Comparison of ENCODE assay signal across 18 cellular contexts in the genomic region with DNA sequence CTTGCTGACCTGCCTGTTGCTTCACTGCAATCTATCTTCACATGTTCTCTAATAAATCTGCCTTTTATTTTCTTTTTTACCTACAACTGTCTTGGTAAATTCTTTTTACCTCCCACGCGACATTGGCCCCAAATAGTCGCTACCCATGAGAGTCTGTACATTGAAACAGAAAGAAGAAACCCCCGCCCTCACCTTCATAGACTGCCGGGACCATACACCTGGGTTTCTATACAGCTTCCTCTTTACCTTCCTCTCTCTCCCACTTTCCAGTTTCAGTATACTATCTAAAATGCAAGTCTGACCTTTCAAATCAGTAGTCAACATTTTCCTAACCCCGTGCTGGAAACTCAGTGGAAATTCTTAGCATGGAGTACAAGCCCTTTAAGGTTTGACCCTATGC. TPM values are rescaled to one million over a fixed set of nuclear protein-coding genes. Genes with fewer than 3 reads are reported as not detected.
DNase-seq lines count a peak whose midpoint lies in the region; ATAC-seq, FAIRE-seq and TF ChIP-seq lines count a peak whose summit lies in the region.
"Had no signal": no experiment of that assay in that cellular context is flagged by ENCODE, and none has a peak within 500 bp of the region (broad histone marks: within the 10 kb centered on the region; RNA-seq: fewer than 3 reads in every experiment).

No MANE protein-coding gene starts in this region.

- no peak overlapping the region for H3K9ac ChIP-seq in GM12878 (ENCODE audit: control insufficient read depth, insufficient read depth, low read length)

- no peak for TF ChIP-seq CTCF in GM12878 (IDR thresholded peaks at IDR 0.05 in 2 of 3, conservative IDR thresholded peaks at IDR 0.05 in 1 of 3; ENCODE audit: control insufficient read depth in 2 of 3, extremely low read depth in 1 of 3, insufficient read depth in 1 of 3, low read depth in 3 of 3, low read length in 3 of 3)

- H2AFZ ChIP-seq in GM12878 (ENCODE audit: control insufficient read depth, low read depth, low read length), result no peak overlapping the region

- H3K36me3 Mint-ChIP-seq in naive thymus-derived CD4-positive, alpha-beta T cell, result no peaks in the 10 kb centered on the region

- no peak overlapping the region for H3K27ac ChIP-seq in GM12878 (ENCODE audit: control insufficient read depth, insufficient read depth)
- no peak overlapping the region for H3K27ac ChIP-seq in naive thymus-derived CD4-positive, alpha-beta T cell (ENCODE audit: low read depth, low read length)
- H3K27ac ChIP-seq: foreskin keratinocyte had no signal

- no peak overlapping the region for H3K4me3 Mint-ChIP-seq in naive thymus-derived CD4-positive, alpha-beta T cell
- H3K4me3 Mint-ChIP-seq: stimulated activated naive CD8-positive, alpha-beta T cell treated with anti-CD3 and anti-CD28 coated beads, Interleukin-15, Interleukin-2, amounts not matched to agents 100 ng/mL and 50 ng/mL, for 24 hours had no signal

- in situ Hi-C loops in GM12878 (cut with MboI), result no loop called here

- H3K4me1 Mint-ChIP-seq in naive thymus-derived CD4-positive, alpha-beta T cell, result peaks cover 10 to 21% (median 15%) of the 10 kb centered on the region in 7 donors

- RAD21 ChIA-PET in GM12878 (lab: Charles Lee; ENCODE audit: unreplicated experiment), result no interaction called here

- POLR2A ChIA-PET in GM12878 (lab: Charles Lee), result interaction anchor here (0.7 kb wide), 1 partner anchor 839 kb away, joined by 4 read pairs; no protein-coding TSS in a partner anchor
- POLR2A ChIA-PET in naive thymus-derived CD4-positive, alpha-beta T cell (lab: Charles Lee), result no interaction called here

- peaks cover 0 to 4% (median 0%) of the 10 kb centered on the region in 11 donors for H3K9me3 Mint-ChIP-seq in naive thymus-derived CD4-positive, alpha-beta T cell
- H3K9me3 Mint-ChIP-seq: stimulated activated naive CD8-positive, alpha-beta T cell treated with anti-CD3 and anti-CD28 coated beads, Interleukin-15, Interleukin-2, amounts not matched to agents 100 ng/mL and 50 ng/mL, for 24 hours had no signal

- peaks cover 7 to 8% of the 10 kb centered on the region in 2 experiments for H3K27me3 ChIP-seq in GM12878 (replicated peaks in 1 of 2; ENCODE audit: control insufficient read depth in 2 of 2, insufficient read depth in 2 of 2, low read length in 1 of 2)
- no peaks in the 10 kb centered on the region for H3K27me3 ChIP-seq in naive thymus-derived CD4-positive, alpha-beta T cell (ENCODE audit: control insufficient read depth in 2 of 2, insufficient read depth in 2 of 2, low read length in 2 of 2)

- no peaks in the 10 kb centered on the region for H4K20me1 ChIP-seq in GM12878 (ENCODE audit: control insufficient read depth, insufficient read depth)

- no peak for FAIRE-seq in GM12878 (lab: Jason Lieb, UNC)

- WGBS in GM12878 (ENCODE audit: insufficient coverage, insufficient replicate concordance, low lambda C conversion rate, missing lambda C conversion rate), result 0% methylated on average over 6 of the region's 6 CpGs

- no peaks in the 10 kb centered on the region for H3K79me2 ChIP-seq in GM12878 (ENCODE audit: control insufficient read depth, insufficient read depth, low read length)

- CTCF ChIA-PET in GM12878 (lab: Yijun Ruan, JAX), result interaction anchor here (0.9 to 2.2 kb wide), 3 partner anchors 12 to 110 kb away, joined by 3 to 6 read pairs (median 3); no protein-coding TSS in a partner anchor
- CTCF ChIA-PET in naive thymus-derived CD4-positive, alpha-beta T cell (lab: Charles Lee), result no interaction called here

- SMC1A ChIA-PET in GM12878 (lab: Charles Lee; ENCODE audit: uncharacterized antibody, unreplicated experiment), result interaction anchor here (0.7 kb wide), 1 partner anchor 599 kb away, joined by 3 read pairs; no protein-coding TSS in a partner anchor

- peaks cover 21 to 39% (median 29%) of the 10 kb centered on the region in 5 donors for H3K27me3 Mint-ChIP-seq in naive thymus-derived CD4-positive, alpha-beta T cell

- H3K36me3 ChIP-seq in GM12878 (ENCODE audit: control insufficient read depth in 2 of 2, insufficient read depth in 2 of 2, low read length in 1 of 2), result no peaks in the 10 kb centered on the region
- H3K36me3 ChIP-seq in naive thymus-derived CD4-positive, alpha-beta T cell (ENCODE audit: control insufficient read depth in 2 of 3, insufficient read depth in 3 of 3, low read length in 3 of 3), result no peaks in the 10 kb centered on the region

- no peak for TF ChIP-seq POLR2A in GM12878 (IDR thresholded peaks at IDR 0.05; ENCODE audit: low read depth, low read length)

- intact Hi-C loops in GM12878 (cut with micrococcal nuclease; ENCODE audit: unreplicated experiment), result no loop called here
- intact Hi-C loops in naive thymus-derived CD4-positive, alpha-beta T cell (cut with micrococcal nuclease), result no loop called here

- TF ChIP-seq RAD21 in GM12878 (IDR thresholded peaks at IDR 0.05; ENCODE audit: insufficient read depth, low read depth, low read length), result no peak

- ATAC-seq in GM18511 (IDR thresholded peaks at IDR 0.05; ENCODE audit: unreplicated experiment) (peak; percentile 46), GM21447 (IDR thresholded peaks at IDR 0.05; ENCODE audit: unreplicated experiment) (peak; percentile 52), HG03025 (IDR thresholded peaks at IDR 0.05; ENCODE audit: low FRiP score, unreplicated experiment) (peak; percentile 56), GM12878 (peak; percentile 37; the same call in 1 of the 3 replicates)
- no peak for ATAC-seq in naive thymus-derived CD4-positive, alpha-beta T cell
- ATAC-seq: foreskin keratinocyte, PC-3 had no signal

- BruUV-seq in GM12878 (replicated peaks; lab: Mats Ljungman, UMichigan), result no TSS peak

- peak overlapping the region; percentile 57; the same call in 1 of the 2 replicates for H3K4me2 ChIP-seq in GM12878 (ENCODE audit: control insufficient read depth, insufficient read depth)

- H3K9me3 ChIP-seq in GM12878 (replicated peaks; ENCODE audit: control insufficient read depth, insufficient read depth, low read length), result peaks cover 2% of the 10 kb centered on the region; the same call in 2 of the 3 replicates
- no peaks in the 10 kb centered on the region for H3K9me3 ChIP-seq in naive thymus-derived CD4-positive, alpha-beta T cell (ENCODE audit: control insufficient read depth in 2 of 3, low read length in 3 of 3)

- H3K4me1 ChIP-seq in GM12878 (ENCODE audit: control insufficient read depth, insufficient read depth, low read length), result peaks cover 12% of the 10 kb centered on the region
- peaks cover 3 to 6% of the 10 kb centered on the region in 2 donors for H3K4me1 ChIP-seq in naive thymus-derived CD4-positive, alpha-beta T cell (ENCODE audit: control insufficient read depth in 2 of 2, insufficient read depth in 2 of 2, low read length in 2 of 2)
- H3K4me1 ChIP-seq: foreskin keratinocyte had no signal

- H3K4me3 ChIP-seq in GM12878, result peak overlapping the region; percentile 35; the same call in 1 of the 2 replicates
- no peak overlapping the region for H3K4me3 ChIP-seq in naive thymus-derived CD4-positive, alpha-beta T cell (ENCODE audit: low read length)

- no peak for TF ChIP-seq EP300 in GM12878 (IDR thresholded peaks at IDR 0.05; ENCODE audit: borderline replicate concordance in 1 of 2, control insufficient read depth in 1 of 2, low read depth in 2 of 2, low read length in 2 of 2)

- H3K27ac Mint-ChIP-seq in naive thymus-derived CD4-positive, alpha-beta T cell, result no peak overlapping the region
- H3K27ac Mint-ChIP-seq: stimulated activated naive CD8-positive, alpha-beta T cell treated with anti-CD3 and anti-CD28 coated beads, Interleukin-15, Interleukin-2, amounts not matched to agents 100 ng/mL and 50 ng/mL, for 24 hours had no signal

- DNase-seq in GM12878 (ENCODE audit: low read depth, low spot score) (no peak), SK-N-DZ (ENCODE audit: low spot score) (no peak), cortex of kidney (lab: John Stamatoyannopoulos, UW) (no peak), Ammon's horn (ENCODE audit: low spot score) (no peak)
- DNase-seq in naive thymus-derived CD4-positive, alpha-beta T cell, result no peak
- DNase-seq: activated CD4-positive, alpha-beta T cell treated with anti-CD3 and anti-CD28 coated beads, Interleukin-2, amount 50 U/mL, for 1 hour; activated effector memory CD4-positive, alpha-beta T cell treated with Interleukin-2 at 50 U/mL for 16 hours; DMS79 treated with DMSO at 0.1 percent for 48 hours; foreskin keratinocyte; islet precursor cell; NCI-H1105 treated with DMSO at 0.1 percent for 48 hours; PC-3; stimulated activated CD4-positive, alpha-beta T cell treated with anti-CD3 and anti-CD28 coated beads, Interleukin-2, amount 100 ng/mL, for 24 hours; T-helper 2 cell had no signal

TF ChIP-seq in GM12878, 131 proteins besides CTCF, POLR2A, EP300 and RAD21:
- TF ChIP-seq CEBPB (IDR thresholded peaks at IDR 0.05; ENCODE audit: borderline replicate concordance in 1 of 2, low read depth in 2 of 2, low read length in 2 of 2), result no peak
- TF ChIP-seq IKZF2 (IDR thresholded peaks at IDR 0.05), result 0 out of 4 replicates have a peak, but pooled peaks of 1 of the 2 experiments have one; percentile 13
- peak in 1 of 2 experiments; percentile 68; a peak in 2 of 4 replicates for TF ChIP-seq ETV6 (conservative IDR thresholded peaks at IDR 0.05 in 1 of 2, IDR thresholded peaks at IDR 0.05 in 1 of 2; ENCODE audit: borderline replicate concordance in 1 of 2, low read depth in 1 of 2)

RNA-seq across cellular contexts. Expression of gene SLC8A3, which starts 4.8 kb away (rescaled TPM):
- total RNA-seq in GM12878 (2013; cell fraction: nucleolus; rRNA removed), result 8.3 and 9.2 TPM in 2 replicates
- 0.11 and 0.17 TPM in 2 replicates for total RNA-seq in GM12878 (2014; rRNA removed)
- total RNA-seq in GM12878 (2014; rRNA removed; fragmentation: Illumina TruSeq; extraction: Trizol), result 0.13 and 0.28 TPM in 2 replicates
- total RNA-seq in GM12878 (2021), result 0.15 and 0.32 TPM in 2 replicates
- polyA plus RNA-seq in GM12878 (2011; ENCODE audit: low read depth), result 0.59 TPM
- polyA plus RNA-seq in GM12878 (2011; rRNA removed), result 0.16 and 0.17 TPM in 2 replicates
- 0.10 and 0.12 TPM in 2 replicates for polyA plus RNA-seq in GM12878 (2011; cell fraction: cytosol; rRNA removed)
- 0.25 and 0.30 TPM in 2 replicates for polyA plus RNA-seq in GM12878 (2011; cell fraction: nucleus; rRNA removed)
- 0.47 and 1.2 TPM in 2 replicates for polyA plus RNA-seq in GM12878 (2012)
- polyA plus RNA-seq in GM12878 (2014; fragmentation: Illumina TruSeq; extraction: Trizol), result 0.09 and 0.11 TPM in 2 replicates
- polyA plus RNA-seq in GM12878 (2014; fragmentation: Nextera tagmentation; extraction: Ambion mirVana), result under 1 TPM in 1 of 2 experiments, not detected in 1; 0.04 TPM
- polyA plus RNA-seq in GM12878 (2014; rRNA removed), result 0.09 and 0.15 TPM in 2 replicates
- polyA plus RNA-seq in GM12878 (2016; fragmentation: Nextera tagmentation; extraction: Ambion mirVana), result not detected
- 0.41 and 0.51 TPM in 2 replicates for polyA minus RNA-seq in GM12878 (2011; rRNA and poly(A)+ RNA removed)
- not detected in 2 replicates for polyA minus RNA-seq in GM12878 (2011; cell fraction: cytosol; rRNA and poly(A)+ RNA removed)
- 0.10 and 0.48 TPM in 2 replicates for polyA minus RNA-seq in GM12878 (2011; cell fraction: nucleus; rRNA and poly(A)+ RNA removed)
- polyA plus RNA-seq in SK-N-DZ (2014; cell fraction: cytosol; rRNA removed), result 4.5 and 5.4 TPM in 2 replicates
- 6.0 and 6.3 TPM in 2 replicates for polyA plus RNA-seq in SK-N-DZ (2014; cell fraction: nucleus; rRNA removed)
- under 1 TPM in 3 of 5 experiments, not detected in 2; 0.13 to 0.47 (median 0.31) TPM for total RNA-seq in naive thymus-derived CD4-positive, alpha-beta T cell
- polyA plus RNA-seq in naive thymus-derived CD4-positive, alpha-beta T cell, result not detected
- total RNA-seq: PC-3 had no signal
- polyA plus RNA-seq: foreskin keratinocyte had no signal
